ENCODE assay signal across 31 cellular contexts in genomic region chr20:63152322-63153253, GRCh38.
A peak's percentile ranks its signal among the peaks of the same experiment; 100 is the strongest.
DNase-seq lines count a peak whose midpoint lies in the region; ATAC-seq and TF ChIP-seq lines count a peak whose summit lies in the region.
"Had no signal": no experiment of that assay in that cellular context is flagged by ENCODE, and none has a peak within 500 bp of the region (broad histone marks: within the 10 kb centered on the region; RNA-seq: fewer than 3 reads in every experiment).

No MANE protein-coding gene starts in this region.

- H3K4me3 ChIP-seq in heart right ventricle (peak overlapping the region in 1 of 10 donors; percentile 7), lower lobe of right lung (no peak overlapping the region), aorta (ENCODE audit: low read length in 2 of 2) (no peak overlapping the region), prostate gland (no peak overlapping the region)
- H3K4me3 ChIP-seq: neural progenitor cell, SK-N-MC, upper lobe of left lung had no signal

- intact Hi-C loops in heart right ventricle (cut with DNase I) = no loop called here
- intact Hi-C loops in left ventricle myocardium superior (cut with micrococcal nuclease) = no loop called here
- intact Hi-C loops in lower lobe of right lung (cut with DNase I) = no loop called here
- intact Hi-C loops in aorta (cut with DNase I) = no loop called here
- intact Hi-C loops in prostate gland (cut with DNase I) = no loop called here

- TF ChIP-seq CTCF in heart right ventricle (IDR thresholded peaks at IDR 0.05) = no peak
- TF ChIP-seq CTCF in chondrocyte (IDR thresholded peaks at IDR 0.05) = no peak
- TF ChIP-seq CTCF in lower lobe of right lung (IDR thresholded peaks at IDR 0.05) = no peak
- TF ChIP-seq CTCF in omental fat pad (IDR thresholded peaks at IDR 0.05) = no peak
- no peak for TF ChIP-seq CTCF in prostate gland (IDR thresholded peaks at IDR 0.05)

- H3K27ac ChIP-seq in heart right ventricle (peak overlapping the region in 6 of 10 donors; percentile 7 to 31 (median 12)), lower lobe of right lung (no peak overlapping the region), aorta (ENCODE audit: low read depth in 1 of 2, low read length in 2 of 2) (no peak overlapping the region), prostate gland (no peak overlapping the region)
- H3K27ac ChIP-seq: neural progenitor cell, SK-N-MC, upper lobe of left lung had no signal

- H3K36me3 Mint-ChIP-seq in chondrocyte (ENCODE audit: low read depth) = no peaks in the 10 kb centered on the region
- H3K36me3 Mint-ChIP-seq: activated naive CD8-positive, alpha-beta T cell treated with anti-CD3 and anti-CD28 coated beads for 36 hours; CD4-positive, alpha-beta memory T cell; neural progenitor cell had no signal

- H3K4me1 Mint-ChIP-seq in chondrocyte (ENCODE audit: low read depth) = peaks cover 18% of the 10 kb centered on the region
- H3K4me1 Mint-ChIP-seq: activated B cell treated with CpG ODN at 0.5 μM for 24 hours; activated naive CD8-positive, alpha-beta T cell treated with anti-CD3 and anti-CD28 coated beads for 36 hours; CD4-positive, alpha-beta memory T cell; central memory CD8-positive, alpha-beta T cell; IgD-negative memory B cell; memory B cell had no signal

- H3K36me3 ChIP-seq in heart right ventricle (no peaks in the 10 kb centered on the region), lower lobe of right lung (no peaks in the 10 kb centered on the region), aorta (ENCODE audit: control insufficient read depth in 1 of 2, insufficient read depth in 2 of 2, low read length in 1 of 2) (no peaks in the 10 kb centered on the region), prostate gland (no peaks in the 10 kb centered on the region)
- H3K36me3 ChIP-seq: esophagus squamous epithelium, upper lobe of left lung had no signal

- H3K27ac Mint-ChIP-seq in chondrocyte (ENCODE audit: unreplicated experiment) = no peak overlapping the region
- H3K27ac Mint-ChIP-seq: activated B cell treated with CpG ODN at 0.5 μM for 24 hours; activated naive CD8-positive, alpha-beta T cell treated with anti-CD3 and anti-CD28 coated beads for 36 hours; activated T-cell treated with anti-CD3 and anti-CD28 coated beads, Interleukin-2, amount 50 U/mL, for 24 hours; CD4-positive, alpha-beta memory T cell; memory B cell; neural progenitor cell had no signal

- no peak for TF ChIP-seq POLR2A in prostate gland (IDR thresholded peaks at IDR 0.05)

- no peak for ATAC-seq in heart right ventricle
- ATAC-seq in left ventricle myocardium superior = no peak
- peak in 1 of 2 donors; percentile 12 for ATAC-seq in lower lobe of right lung
- no peak for ATAC-seq in aorta (ENCODE audit: low FRiP score)
- no peak for ATAC-seq in omental fat pad (ENCODE audit: low FRiP score)

- H3K4me1 ChIP-seq in heart right ventricle (peaks cover 0 to 20% (median 0%) of the 10 kb centered on the region in 9 donors), lower lobe of right lung (no peaks in the 10 kb centered on the region), aorta (ENCODE audit: control insufficient read depth in 1 of 2, insufficient read depth in 2 of 2, low read length in 2 of 2) (no peaks in the 10 kb centered on the region), prostate gland (replicated peaks) (no peaks in the 10 kb centered on the region)
- H3K4me1 ChIP-seq: neural progenitor cell, upper lobe of left lung had no signal

- H3K4me3 Mint-ChIP-seq in chondrocyte (ENCODE audit: unreplicated experiment) = no peak overlapping the region
- H3K4me3 Mint-ChIP-seq: activated B cell treated with CpG ODN at 0.5 μM for 24 hours; activated naive CD8-positive, alpha-beta T cell treated with anti-CD3 and anti-CD28 coated beads for 36 hours; activated T-cell treated with anti-CD3 and anti-CD28 coated beads, Interleukin-2, amount 50 U/mL, for 24 hours; CD4-positive, alpha-beta memory T cell; central memory CD8-positive, alpha-beta T cell; memory B cell; neural progenitor cell had no signal

- peaks cover 8% of the 10 kb centered on the region for H3K9me3 Mint-ChIP-seq in chondrocyte (ENCODE audit: low read depth)

- H3K9me3 ChIP-seq in heart right ventricle = peaks cover 0 to 14% (median 6%) of the 10 kb centered on the region in 11 donors
- no peaks in the 10 kb centered on the region for H3K9me3 ChIP-seq in lower lobe of right lung
- H3K9me3 ChIP-seq in aorta (ENCODE audit: control insufficient read depth, low read length) = peaks cover 4% of the 10 kb centered on the region
- no peaks in the 10 kb centered on the region for H3K9me3 ChIP-seq in prostate gland

- 70 to 72% methylated on average over 28 of the region's 28 CpGs for WGBS in heart right ventricle, 2 donors
- 65 to 68% methylated on average over 26 to 28 of the region's 28 CpGs for WGBS in aorta, 2 donors
- 73% methylated on average over 28 of the region's 28 CpGs for WGBS in prostate gland

- peaks cover 31% of the 10 kb centered on the region for H3K27me3 Mint-ChIP-seq in chondrocyte (ENCODE audit: low read depth)

- DNase-seq in heart right ventricle (peak in 1 of 2 donors; percentile 13), left ventricle myocardium superior (no peak), chondrocyte (ENCODE audit: low spot score) (peak; percentile 85), lower lobe of right lung (peak; percentile 28), aorta (peak; percentile 31 to 63), putamen (ENCODE audit: low spot score) (no peak), omental fat pad (ENCODE audit: low spot score) (no peak), prostate gland (ENCODE audit: low spot score) (no peak)
- DNase-seq: activated B cell treated with CpG ODN at 0.5 μM for 24 hours; activated CD4-positive, alpha-beta T cell treated with anti-CD3 and anti-CD28 coated beads, Interleukin-2, amount 50 U/mL, for 1 hour; activated gamma-delta T cell; activated naive CD8-positive, alpha-beta T cell treated with anti-CD3 and anti-CD28 coated beads for 36 hours; activated T-cell treated with anti-CD3 and anti-CD28 coated beads, Interleukin-2, amount 50 U/mL, for 24 hours; CD4-positive, alpha-beta memory T cell; DND-41; esophagus squamous epithelium; hippocampal formation; NCI-H1092; NCI-H1694; NCI-H446; NCI-H774; RPMI8226; small intestine; stimulated activated naive CD4-positive, alpha-beta T cell; T-helper 1 cell had no signal

- H3K27me3 ChIP-seq in heart right ventricle = peaks cover 7 to 83% (median 75%) of the 10 kb centered on the region in 7 donors
- H3K27me3 ChIP-seq in lower lobe of right lung (ENCODE audit: low read depth) = peaks cover 74% of the 10 kb centered on the region
- H3K27me3 ChIP-seq in aorta (ENCODE audit: control insufficient read depth in 1 of 2, insufficient read depth in 2 of 2, low read length in 1 of 2) = no peaks in the 10 kb centered on the region
- peaks cover 21% of the 10 kb centered on the region for H3K27me3 ChIP-seq in prostate gland (replicated peaks; ENCODE audit: insufficient read depth)
- H3K27me3 ChIP-seq: neural progenitor cell had no signal

Comparison
In these comparisons a context has a peak if more than half of its experiments do, and no peak if none do; other contexts are left out.
1. DNase-seq: peak in chondrocyte (single experiment), lower lobe of right lung (single experiment) and aorta (2 of 2); none in left ventricle myocardium superior (single experiment), putamen (single experiment), omental fat pad (single experiment) and prostate gland (single experiment).
2. H3K27ac ChIP-seq: peak in heart right ventricle (6 of 10); none in lower lobe of right lung (single experiment), aorta (0 of 2) and prostate gland (0 of 2).